Comparison of ENCODE assay signal across 7 cellular contexts in genomic region chr1:31412732-31413404, GRCh38. TPM values are rescaled to one million over a fixed set of nuclear protein-coding genes. Genes with fewer than 3 reads are reported as not detected.
A peak's percentile ranks its signal among the peaks of the same experiment; 100 is the strongest.
DNase-seq lines count a peak whose midpoint lies in the region; ATAC-seq and TF ChIP-seq lines count a peak whose summit lies in the region.

TSS of gene SERINC2 (plus strand) at chr1:31413213. CDS start at chr1:31413266, 53 bp downstream.

- TF ChIP-seq POLR2A in esophagus muscularis mucosa (IDR thresholded peaks at IDR 0.05; ENCODE audit: low read depth) (no peak), GM18505 (IDR thresholded peaks at IDR 0.05; ENCODE audit: borderline replicate concordance, extremely low read depth, insufficient read depth, insufficient read length) (no peak)

- H3K27me3 Mint-ChIP-seq in nephron progenitor cell (ENCODE audit: low read depth, poor library complexity) = peaks cover 53% of the 10 kb centered on the region

- H3K36me3 ChIP-seq in esophagus muscularis mucosa = no peaks in the 10 kb centered on the region

- no peaks in the 10 kb centered on the region for H3K36me3 Mint-ChIP-seq in nephron progenitor cell (ENCODE audit: low read depth)

- peaks cover 28% of the 10 kb centered on the region for H3K4me1 Mint-ChIP-seq in nephron progenitor cell

- ATAC-seq in HG03175 (IDR thresholded peaks at IDR 0.05; ENCODE audit: unreplicated experiment) (peak; percentile 49), GM21367 (IDR thresholded peaks at IDR 0.05; ENCODE audit: unreplicated experiment) (no peak), GM18505 (IDR thresholded peaks at IDR 0.05; ENCODE audit: unreplicated experiment) (no peak)

- in situ Hi-C loops in G401 (cut with HindIII; ENCODE audit: low sequenced_read_pairs) = no loop called here

- H3K4me3 Mint-ChIP-seq in nephron progenitor cell = peak within 1 kb of the TSS; percentile 98

- TF ChIP-seq EP300 in esophagus muscularis mucosa (IDR thresholded peaks at IDR 0.05) = no peak

- peak within 1 kb of the TSS; percentile 26 for H3K27ac Mint-ChIP-seq in nephron progenitor cell

- 6% methylated on average over 29 of the region's 63 CpGs for WGBS in esophagus muscularis mucosa

- H3K4me1 ChIP-seq in esophagus muscularis mucosa = peaks cover 11 to 21% (median 19%) of the 10 kb centered on the region in 4 donors

- H3K9me3 ChIP-seq in esophagus muscularis mucosa = no peaks in the 10 kb centered on the region

- TF ChIP-seq CTCF in WI38 (IDR thresholded peaks at IDR 0.05; ENCODE audit: low read depth, low read length) = no peak
- TF ChIP-seq CTCF in esophagus muscularis mucosa (IDR thresholded peaks at IDR 0.05) = no peak
- TF ChIP-seq CTCF in nephron progenitor cell (IDR thresholded peaks at IDR 0.05) = no peak

- DNase-seq in G401 (ENCODE audit: low spot score) (no peak), esophagus muscularis mucosa (ENCODE audit: extremely low spot score) (no peak), nephron progenitor cell (peak; percentile 64)

- peaks cover 0 to 25% (median 4%) of the 10 kb centered on the region in 4 donors for H3K27me3 ChIP-seq in esophagus muscularis mucosa

- intact Hi-C loops in esophagus muscularis mucosa (cut with DNase I) = no loop called here

- H3K4me3 ChIP-seq in WI38 (ENCODE audit: low read depth, low read length) = peak within 1 kb of the TSS; percentile 81
- peak within 1 kb of the TSS; percentile 68 to 73 (median 70) for H3K4me3 ChIP-seq in esophagus muscularis mucosa

- no peaks in the 10 kb centered on the region for H3K9me3 Mint-ChIP-seq in nephron progenitor cell

- peak within 1 kb of the TSS in 3 of 4 donors; percentile 25 to 62 (median 54) for H3K27ac ChIP-seq in esophagus muscularis mucosa (replicated peaks in 1 of 4)

RNA-seq across cellular contexts. Expression of gene SERINC2, which starts in this region (rescaled TPM):
- 12.9 and 15.6 TPM in 2 replicates for total RNA-seq in G401 (2014; rRNA removed; shearing (Covaris generic))
- total RNA-seq in esophagus muscularis mucosa = 1 to 10 TPM; 1.7 to 4.0 (median 2.8) TPM
